ENCODE assay signal across 13 cellular contexts in genomic region chr14:53999061-53999488, GRCh38. TPM values are rescaled to one million over a fixed set of nuclear protein-coding genes. Genes with fewer than 3 reads are reported as not detected.
DNase-seq lines count a peak whose midpoint lies in the region; ATAC-seq and TF ChIP-seq lines count a peak whose summit lies in the region.
"Had no signal": no experiment of that assay in that cellular context is flagged by ENCODE, and none has a peak within 500 bp of the region (broad histone marks: within the 10 kb centered on the region; RNA-seq: fewer than 3 reads in every experiment).

No MANE protein-coding gene starts in this region.

- H3K4me1 ChIP-seq in mesodermal cell (ENCODE audit: control insufficient read depth, insufficient read depth, low read length, poor library complexity, severe bottlenecking): peaks cover 9% of the 10 kb centered on the region

- TF ChIP-seq CTCF in AG09309 (IDR thresholded peaks at IDR 0.05; ENCODE audit: control insufficient read depth, insufficient read depth, low read depth, low read length, missing control alignments) (no peak), cardiac fibroblast (IDR thresholded peaks at IDR 0.05; ENCODE audit: low read depth, low read length) (no peak), endothelial cell (IDR thresholded peaks at IDR 0.05; ENCODE audit: unreplicated experiment) (no peak)
- TF ChIP-seq CTCF in activated CD8-positive, alpha-beta T cell treated with anti-CD3 and anti-CD28 coated beads for 36 hours (IDR thresholded peaks at IDR 0.05): no peak

- no peaks in the 10 kb centered on the region for H3K4me1 Mint-ChIP-seq in endothelial cell (ENCODE audit: unreplicated experiment)
- no peaks in the 10 kb centered on the region for H3K4me1 Mint-ChIP-seq in activated CD8-positive, alpha-beta T cell treated with anti-CD3 and anti-CD28 coated beads for 36 hours (ENCODE audit: low read depth)

- H3K4me3 ChIP-seq in AG09309 (ENCODE audit: control insufficient read depth, low read depth, low read length) (no peak overlapping the region), cardiac fibroblast (replicated peaks in 1 of 2; ENCODE audit: low read depth in 2 of 2, low read length in 2 of 2) (no peak overlapping the region), mesodermal cell (ENCODE audit: extremely low read depth, insufficient read depth, low read length, poor library complexity, severe bottlenecking) (no peak overlapping the region)
- H3K4me3 ChIP-seq: skin epidermis had no signal

- H3K27ac ChIP-seq in mesodermal cell (ENCODE audit: low read depth, low read length, severe bottlenecking): peak overlapping the region; percentile 72
- H3K27ac ChIP-seq: C4-2B, skin epidermis had no signal

- CTCF ChIA-PET in activated CD8-positive, alpha-beta T cell treated with anti-CD3 and anti-CD28 coated beads for 36 hours (lab: Charles Lee): no interaction called here

- WGBS in mesodermal cell (ENCODE audit: insufficient coverage in 2 of 2), 2 experiments: 80 to 81% methylated on average over 4 of the region's 5 CpGs

- intact Hi-C loops in activated CD8-positive, alpha-beta T cell treated with anti-CD3 and anti-CD28 coated beads for 36 hours (cut with micrococcal nuclease): no loop called here

- no peaks in the 10 kb centered on the region for H3K9me3 Mint-ChIP-seq in endothelial cell (ENCODE audit: unreplicated experiment)
- no peaks in the 10 kb centered on the region for H3K9me3 Mint-ChIP-seq in activated CD8-positive, alpha-beta T cell treated with anti-CD3 and anti-CD28 coated beads for 36 hours

- H3K9me3 ChIP-seq in mesodermal cell (ENCODE audit: control insufficient read depth, low read length): no peaks in the 10 kb centered on the region

- H3K27ac Mint-ChIP-seq in endothelial cell (ENCODE audit: unreplicated experiment): no peak overlapping the region
- H3K27ac Mint-ChIP-seq in activated CD8-positive, alpha-beta T cell treated with anti-CD3 and anti-CD28 coated beads for 36 hours: no peak overlapping the region

- no peaks in the 10 kb centered on the region for H3K36me3 Mint-ChIP-seq in endothelial cell (ENCODE audit: low read depth, unreplicated experiment)
- no peaks in the 10 kb centered on the region for H3K36me3 Mint-ChIP-seq in activated CD8-positive, alpha-beta T cell treated with anti-CD3 and anti-CD28 coated beads for 36 hours (ENCODE audit: low read depth)

- no peaks in the 10 kb centered on the region for H3K27me3 Mint-ChIP-seq in endothelial cell (ENCODE audit: unreplicated experiment)
- H3K27me3 Mint-ChIP-seq in activated CD8-positive, alpha-beta T cell treated with anti-CD3 and anti-CD28 coated beads for 36 hours: peaks cover 1% of the 10 kb centered on the region

- DNase-seq in AG09309 (ENCODE audit: low read depth) (peak; percentile 94), HS-27A (ENCODE audit: low read depth) (peak; percentile 89), cardiac fibroblast (ENCODE audit: low read depth in 2 of 2) (peak; percentile 25 to 60), endothelial cell (ENCODE audit: low spot score) (no peak), medulla oblongata (ENCODE audit: extremely low spot score) (no peak)
- no peak for DNase-seq in activated CD8-positive, alpha-beta T cell treated with anti-CD3 and anti-CD28 coated beads for 36 hours
- DNase-seq: activated T-cell treated with anti-CD3 and anti-CD28 coated beads for 4 hours, OCI-M1 had no signal

- POLR2A ChIA-PET in activated CD8-positive, alpha-beta T cell treated with anti-CD3 and anti-CD28 coated beads for 36 hours (lab: Charles Lee): no interaction called here

- H3K36me3 ChIP-seq in mesodermal cell (ENCODE audit: control insufficient read depth, insufficient read depth, low read length): no peaks in the 10 kb centered on the region

- no peak for ATAC-seq in HG03039 (IDR thresholded peaks at IDR 0.05; ENCODE audit: unreplicated experiment)
- ATAC-seq in activated CD8-positive, alpha-beta T cell treated with anti-CD3 and anti-CD28 coated beads for 36 hours: no peak

- H3K4me3 Mint-ChIP-seq in endothelial cell (ENCODE audit: unreplicated experiment): no peak overlapping the region
- no peak overlapping the region for H3K4me3 Mint-ChIP-seq in activated CD8-positive, alpha-beta T cell treated with anti-CD3 and anti-CD28 coated beads for 36 hours

RNA-seq across cellular contexts. Expression of gene BMP4, which starts 42.5 kb away (rescaled TPM):
- polyA plus RNA-seq in mesodermal cell (2013, experiment 1 of 2): 326 TPM
- 325 TPM for polyA plus RNA-seq in mesodermal cell (2013, experiment 2 of 2)
- 101 TPM for total RNA-seq in endothelial cell (ENCODE audit: unreplicated experiment)
- total RNA-seq in activated CD8-positive, alpha-beta T cell treated with anti-CD3 and anti-CD28 coated beads for 36 hours: not detected
- total RNA-seq: mononuclear cell had no signal

Comparison
In these comparisons a context has a peak if more than half of its experiments do, and no peak if none do; other contexts are left out.
1. DNase-seq: peak in AG09309 (single experiment), HS-27A (single experiment) and cardiac fibroblast (2 of 2); none in endothelial cell (single experiment), medulla oblongata (single experiment) and activated CD8-positive, alpha-beta T cell treated with anti-CD3 and anti-CD28 coated beads for 36 hours (single experiment).
2. RNA of gene BMP4, which starts 42.5 kb away (total RNA-seq): 101 TPM in endothelial cell (single experiment); not detected in activated CD8-positive, alpha-beta T cell treated with anti-CD3 and anti-CD28 coated beads for 36 hours; every median in the first group is over 100 times any median in the second.